Comparison of ENCODE assay signal across 11 cellular contexts in genomic region chr15:64503640-64504039, GRCh38. TPM values are rescaled to one million over a fixed set of nuclear protein-coding genes. Genes with fewer than 3 reads are reported as not detected.
DNase-seq lines count a peak whose midpoint lies in the region; ATAC-seq and TF ChIP-seq lines count a peak whose summit lies in the region.
"Had no signal": no experiment of that assay in that cellular context is flagged by ENCODE, and none has a peak within 500 bp of the region (broad histone marks: within the 10 kb centered on the region; RNA-seq: fewer than 3 reads in every experiment).

No MANE protein-coding gene starts in this region.

- H3K36me3 ChIP-seq in mesodermal cell (ENCODE audit: control insufficient read depth, insufficient read depth, low read length) = peaks cover 54% of the 10 kb centered on the region
- peaks cover 7 to 8% of the 10 kb centered on the region in 2 donors for H3K36me3 ChIP-seq in thyroid gland

- H3K36me3 Mint-ChIP-seq in activated T-cell treated with anti-CD3 and anti-CD28 coated beads, Interleukin-2, amount 50 U/mL, for 4 hours (ENCODE audit: insufficient read depth) = peaks cover 26% of the 10 kb centered on the region
- peaks cover 18% of the 10 kb centered on the region for H3K36me3 Mint-ChIP-seq in activated naive CD8-positive, alpha-beta T cell

- TF ChIP-seq CTCF in thyroid gland (IDR thresholded peaks at IDR 0.05) = no peak

- H3K27me3 Mint-ChIP-seq in activated T-cell treated with anti-CD3 and anti-CD28 coated beads, Interleukin-2, amount 50 U/mL, for 4 hours (ENCODE audit: low read depth) = no peaks in the 10 kb centered on the region
- H3K27me3 Mint-ChIP-seq in activated naive CD8-positive, alpha-beta T cell = no peaks in the 10 kb centered on the region

- H3K4me3 ChIP-seq in mesodermal cell (ENCODE audit: extremely low read depth, insufficient read depth, low read length, poor library complexity, severe bottlenecking) (no peak overlapping the region), thyroid gland (replicated peaks in 1 of 3) (no peak overlapping the region)
- H3K4me3 ChIP-seq: gastrocnemius medialis had no signal

- peaks cover 85% of the 10 kb centered on the region for H3K4me1 Mint-ChIP-seq in activated T-cell treated with anti-CD3 and anti-CD28 coated beads, Interleukin-2, amount 50 U/mL, for 4 hours (ENCODE audit: low read depth)
- peaks cover 88% of the 10 kb centered on the region for H3K4me1 Mint-ChIP-seq in activated naive CD8-positive, alpha-beta T cell (ENCODE audit: low read depth)

- H3K9me3 ChIP-seq in mesodermal cell (ENCODE audit: control insufficient read depth, low read length) (no peaks in the 10 kb centered on the region), thyroid gland (no peaks in the 10 kb centered on the region)
- H3K9me3 ChIP-seq: gastrocnemius medialis had no signal

- H3K27ac ChIP-seq in mesodermal cell (ENCODE audit: low read depth, low read length, severe bottlenecking) = peak overlapping the region; percentile 91
- peak overlapping the region; percentile 24 to 32 (median 26) for H3K27ac ChIP-seq in thyroid gland
- H3K27ac ChIP-seq: gastrocnemius medialis had no signal

- peak overlapping the region; percentile 82 for H3K27ac Mint-ChIP-seq in activated naive CD8-positive, alpha-beta T cell

- no peaks in the 10 kb centered on the region for H3K27me3 ChIP-seq in thyroid gland
- H3K27me3 ChIP-seq: gastrocnemius medialis had no signal

- no peaks in the 10 kb centered on the region for H3K9me3 Mint-ChIP-seq in activated T-cell treated with anti-CD3 and anti-CD28 coated beads, Interleukin-2, amount 50 U/mL, for 4 hours
- H3K9me3 Mint-ChIP-seq in activated naive CD8-positive, alpha-beta T cell (ENCODE audit: low read depth) = no peaks in the 10 kb centered on the region

- TF ChIP-seq POLR2A in thyroid gland (IDR thresholded peaks at IDR 0.05) = no peak

- intact Hi-C loops in thyroid gland (cut with DNase I) = no loop called here

- peak overlapping the region; percentile 22 for H3K4me3 Mint-ChIP-seq in activated T-cell treated with anti-CD3 and anti-CD28 coated beads, Interleukin-2, amount 50 U/mL, for 4 hours
- H3K4me3 Mint-ChIP-seq in activated naive CD8-positive, alpha-beta T cell = peak overlapping the region; percentile 36

- no peak for DNase-seq in activated T-cell treated with anti-CD3 and anti-CD28 coated beads, Interleukin-2, amount 50 U/mL, for 4 hours
- DNase-seq in activated T-cell treated with anti-CD3 and anti-CD28 coated beads for 4 hours = no peak
- no peak for DNase-seq in thyroid gland
- no peak for DNase-seq in SKM-1 (lab: John Stamatoyannopoulos, UW; ENCODE audit: unreplicated experiment)
- DNase-seq in cerebellum (ENCODE audit: low spot score) = no peak
- DNase-seq: gastrocnemius medialis, NCI-H1930, SW 1271 had no signal

- peak in 1 of 2 donors; percentile 23 for ATAC-seq in activated T-cell treated with anti-CD3 and anti-CD28 coated beads, Interleukin-2, amount 50 U/mL, for 4 hours
- no peak for ATAC-seq in GM19395 (IDR thresholded peaks at IDR 0.05; ENCODE audit: unreplicated experiment)
- ATAC-seq: gastrocnemius medialis had no signal

- WGBS in mesodermal cell (ENCODE audit: insufficient coverage in 2 of 2), 2 experiments = 67 to 75% methylated on average over 1 of the region's 1 CpG
- 38 to 42% methylated on average over 1 of the region's 1 CpG for WGBS in thyroid gland, 2 donors

- H3K4me1 ChIP-seq in mesodermal cell (ENCODE audit: control insufficient read depth, insufficient read depth, low read length, poor library complexity, severe bottlenecking) (peaks cover 49% of the 10 kb centered on the region), thyroid gland (peaks cover 26 to 44% of the 10 kb centered on the region in 2 donors)

RNA-seq across cellular contexts. Expression of gene ZNF609, which starts 43.3 kb away (rescaled TPM):
- 10 to 100 TPM; 26.9 to 34.1 (median 28.3) TPM for total RNA-seq in activated T-cell treated with anti-CD3 and anti-CD28 coated beads, Interleukin-2, amount 50 U/mL, for 4 hours
- 31.8 TPM for polyA plus RNA-seq in mesodermal cell (2013, experiment 1 of 2)
- polyA plus RNA-seq in mesodermal cell (2013, experiment 2 of 2) = 25.7 TPM
- total RNA-seq in thyroid gland (10 to 100 TPM; 25.2 to 45.5 (median 32.6) TPM), cerebellum (37.7 TPM)
